ENCODE assay signal across 8 cellular contexts in genomic region chr16:57795431-57795878, GRCh38. TPM values are rescaled to one million over a fixed set of nuclear protein-coding genes. Genes with fewer than 3 reads are reported as not detected.
DNase-seq lines count a peak whose midpoint lies in the region; ATAC-seq and TF ChIP-seq lines count a peak whose summit lies in the region.

No MANE protein-coding gene starts in this region.

- H3K36me3 Mint-ChIP-seq in Calu3 (ENCODE audit: insufficient read depth, unreplicated experiment) = peaks cover 43% of the 10 kb centered on the region
- H3K36me3 Mint-ChIP-seq in activated CD4-positive, alpha-beta memory T cell treated with anti-CD3 and anti-CD28 coated beads, Interleukin-2, amount 10 ng/mL, durations not matched to agents 7 days and 5 days (ENCODE audit: low read depth) = no peaks in the 10 kb centered on the region
- H3K36me3 Mint-ChIP-seq in stimulated activated naive B cell treated with anti-CD40 and anti-IgM and Interleukin-4, amounts not matched to agents 10 μg/mL and 1 μg/mL and 100 μg/mL, for 72 hours = no peaks in the 10 kb centered on the region

- H3K4me3 ChIP-seq in heart right ventricle = no peak overlapping the region

- 51 to 53% methylated on average over 9 of the region's 9 CpGs for WGBS in heart right ventricle, 2 donors

- POLR2A ChIA-PET in activated CD4-positive, alpha-beta memory T cell treated with anti-CD3 and anti-CD28 coated beads, Interleukin-2, amount 10 ng/mL, durations not matched to agents 7 days and 5 days (lab: Charles Lee) = no interaction called here

- CTCF ChIA-PET in Calu3 (lab: Charles Lee) = interaction anchor here (0.6 to 4.5 kb wide), 8 partner anchors 9 to 204 kb away, joined by 3 to 38 read pairs (median 5); no protein-coding TSS in a partner anchor
- CTCF ChIA-PET in activated CD4-positive, alpha-beta memory T cell treated with anti-CD3 and anti-CD28 coated beads, Interleukin-2, amount 10 ng/mL, durations not matched to agents 7 days and 5 days (lab: Charles Lee) = interaction anchor here (1.6 to 1.8 kb wide), 2 partner anchors 12 to 15 kb away, joined by 5 read pairs; no protein-coding TSS in a partner anchor

- no peak for TF ChIP-seq POLR2A in GM18505 (IDR thresholded peaks at IDR 0.05; ENCODE audit: borderline replicate concordance, extremely low read depth, insufficient read depth, insufficient read length)

- no peaks in the 10 kb centered on the region for H3K9me3 Mint-ChIP-seq in Calu3 (ENCODE audit: low read depth, unreplicated experiment)
- H3K9me3 Mint-ChIP-seq in activated CD4-positive, alpha-beta memory T cell treated with anti-CD3 and anti-CD28 coated beads, Interleukin-2, amount 10 ng/mL, durations not matched to agents 7 days and 5 days = no peaks in the 10 kb centered on the region
- H3K9me3 Mint-ChIP-seq in stimulated activated naive B cell treated with anti-CD40 and anti-IgM and Interleukin-4, amounts not matched to agents 10 μg/mL and 1 μg/mL and 100 μg/mL, for 72 hours = no peaks in the 10 kb centered on the region

- H3K9me3 ChIP-seq in heart right ventricle = no peaks in the 10 kb centered on the region

- peak overlapping the region in 5 of 10 donors; percentile 6 to 52 (median 28) for H3K27ac ChIP-seq in heart right ventricle

- DNase-seq in Calu3 (peak; percentile 76), NCI-H345 treated with DMSO at 0.1 percent for 48 hours (lab: John Stamatoyannopoulos, UW; ENCODE audit: unreplicated experiment) (peak; percentile 35), heart right ventricle (peak; percentile 32 to 50), cerebellum (ENCODE audit: low spot score) (no peak)
- DNase-seq in activated CD4-positive, alpha-beta memory T cell treated with anti-CD3 and anti-CD28 coated beads, Interleukin-2, amount 10 ng/mL, durations not matched to agents 7 days and 5 days = peak; percentile 47
- DNase-seq in stimulated activated naive B cell treated with anti-CD40 and anti-IgM and Interleukin-4, amounts not matched to agents 10 μg/mL and 1 μg/mL and 100 μg/mL, for 72 hours = no peak

- peak; percentile 72 for TF ChIP-seq CTCF in Calu3 (IDR thresholded peaks at IDR 0.05; ENCODE audit: unreplicated experiment)
- TF ChIP-seq CTCF in heart right ventricle (IDR thresholded peaks at IDR 0.05) = peak in 7 of 9 donors; percentile 33 to 53 (median 48)

- peaks cover 37% of the 10 kb centered on the region for H3K4me1 Mint-ChIP-seq in Calu3 (ENCODE audit: low read depth, unreplicated experiment)
- H3K4me1 Mint-ChIP-seq in activated CD4-positive, alpha-beta memory T cell treated with anti-CD3 and anti-CD28 coated beads, Interleukin-2, amount 10 ng/mL, durations not matched to agents 7 days and 5 days = peaks cover 19% of the 10 kb centered on the region
- peaks cover 8 to 22% of the 10 kb centered on the region in 2 donors for H3K4me1 Mint-ChIP-seq in stimulated activated naive B cell treated with anti-CD40 and anti-IgM and Interleukin-4, amounts not matched to agents 10 μg/mL and 1 μg/mL and 100 μg/mL, for 72 hours

- no peak overlapping the region for H3K4me3 Mint-ChIP-seq in Calu3 (ENCODE audit: low read depth, unreplicated experiment)
- H3K4me3 Mint-ChIP-seq in activated CD4-positive, alpha-beta memory T cell treated with anti-CD3 and anti-CD28 coated beads, Interleukin-2, amount 10 ng/mL, durations not matched to agents 7 days and 5 days = no peak overlapping the region
- no peak overlapping the region for H3K4me3 Mint-ChIP-seq in stimulated activated naive B cell treated with anti-CD40 and anti-IgM and Interleukin-4, amounts not matched to agents 10 μg/mL and 1 μg/mL and 100 μg/mL, for 72 hours

- peaks cover 19 to 76% (median 72%) of the 10 kb centered on the region in 9 donors for H3K4me1 ChIP-seq in heart right ventricle

- intact Hi-C loops in Calu3 (cut with micrococcal nuclease; ENCODE audit: unreplicated experiment) (loop anchor here (2.0 to 5.0 kb wide), 2 partner anchors 67 to 207 kb away; partner anchors contain the start of genes USB1 and ZNF319), heart right ventricle (cut with DNase I) (loop anchor here in 4 of 10 donors (5.0 to 10.0 kb wide), 2 partner anchors 67 to 69 kb away; no protein-coding TSS in a partner anchor)

- peaks cover 0 to 8% (median 0%) of the 10 kb centered on the region in 7 donors for H3K27me3 ChIP-seq in heart right ventricle

- H3K27ac Mint-ChIP-seq in Calu3 (ENCODE audit: unreplicated experiment) = no peak overlapping the region
- H3K27ac Mint-ChIP-seq in activated CD4-positive, alpha-beta memory T cell treated with anti-CD3 and anti-CD28 coated beads, Interleukin-2, amount 10 ng/mL, durations not matched to agents 7 days and 5 days = no peak overlapping the region
- no peak overlapping the region for H3K27ac Mint-ChIP-seq in stimulated activated naive B cell treated with anti-CD40 and anti-IgM and Interleukin-4, amounts not matched to agents 10 μg/mL and 1 μg/mL and 100 μg/mL, for 72 hours

- H3K27me3 Mint-ChIP-seq in Calu3 (ENCODE audit: unreplicated experiment) = no peaks in the 10 kb centered on the region
- peaks cover 18% of the 10 kb centered on the region for H3K27me3 Mint-ChIP-seq in activated CD4-positive, alpha-beta memory T cell treated with anti-CD3 and anti-CD28 coated beads, Interleukin-2, amount 10 ng/mL, durations not matched to agents 7 days and 5 days
- H3K27me3 Mint-ChIP-seq in stimulated activated naive B cell treated with anti-CD40 and anti-IgM and Interleukin-4, amounts not matched to agents 10 μg/mL and 1 μg/mL and 100 μg/mL, for 72 hours = peaks cover 24 to 33% of the 10 kb centered on the region in 2 donors

- no TSS peak for BruUV-seq in Calu3 (replicated peaks; lab: Mats Ljungman, UMichigan)

- ATAC-seq in GM21723 (IDR thresholded peaks at IDR 0.05; ENCODE audit: unreplicated experiment) = peak; percentile 51
- peak in 5 of 8 donors; percentile 2 to 34 (median 27) for ATAC-seq in heart right ventricle
- peak; percentile 62 to 78 for ATAC-seq in stimulated activated naive B cell treated with anti-CD40 and anti-IgM and Interleukin-4, amounts not matched to agents 10 μg/mL and 1 μg/mL and 100 μg/mL, for 72 hours (replicated peaks)
- ATAC-seq in GM18505 (IDR thresholded peaks at IDR 0.05; ENCODE audit: unreplicated experiment) = no peak

- H3K36me3 ChIP-seq in heart right ventricle = peaks cover 0 to 75% (median 29%) of the 10 kb centered on the region in 9 donors

RNA-seq across cellular contexts. Expression of gene KIFC3, which starts 6.8 kb away (rescaled TPM):
- total RNA-seq in Calu3 (2022) (64.6 and 68.4 TPM in 2 replicates), heart right ventricle (10 to 100 TPM; 42.5 to 91.4 (median 63.5) TPM), cerebellum (14.0 TPM)
- not detected for total RNA-seq in activated CD4-positive, alpha-beta memory T cell treated with anti-CD3 and anti-CD28 coated beads, Interleukin-2, amount 10 ng/mL, durations not matched to agents 7 days and 5 days
- polyA plus RNA-seq in heart right ventricle = 10 to 100 TPM; 47.4 to 97.4 TPM

RNA-seq across cellular contexts. Expression of gene KATNB1, which starts 59.9 kb away (rescaled TPM):
- total RNA-seq in Calu3 (2022) (26.3 and 28.6 TPM in 2 replicates), heart right ventricle (10 to 100 TPM in 7 of 10 donors, 1 to 10 TPM in 3; 9.0 to 14.0 (median 11.0) TPM), cerebellum (24.6 TPM)
- total RNA-seq in activated CD4-positive, alpha-beta memory T cell treated with anti-CD3 and anti-CD28 coated beads, Interleukin-2, amount 10 ng/mL, durations not matched to agents 7 days and 5 days = 10 to 100 TPM; 33.3 to 33.4 TPM
- polyA plus RNA-seq in heart right ventricle = 10 to 100 TPM in 1 of 2 donors, 1 to 10 TPM in 1; 9.8 to 15.1 TPM

Comparison
In these comparisons a context has a peak if more than half of its experiments do, and no peak if none do; other contexts are left out.
1. DNase-seq: peak in Calu3 (single experiment), NCI-H345 treated with DMSO at 0.1 percent for 48 hours (single experiment), activated CD4-positive, alpha-beta memory T cell treated with anti-CD3 and anti-CD28 coated beads, Interleukin-2, amount 10 ng/mL, durations not matched to agents 7 days and 5 days (single experiment) and heart right ventricle (2 of 2); none in stimulated activated naive B cell treated with anti-CD40 and anti-IgM and Interleukin-4, amounts not matched to agents 10 μg/mL and 1 μg/mL and 100 μg/mL, for 72 hours (single experiment) and cerebellum (single experiment).
2. RNA of gene KIFC3, which starts 6.8 kb away (total RNA-seq): 42.5 to 91.4 TPM in heart right ventricle, 64.6 to 68.4 TPM in Calu3 and 14.0 TPM in cerebellum (single experiment); not detected in activated CD4-positive, alpha-beta memory T cell treated with anti-CD3 and anti-CD28 coated beads, Interleukin-2, amount 10 ng/mL, durations not matched to agents 7 days and 5 days; every median in the first group is over 10 times any median in the second.